24 cellular contexts compared by ENCODE assay signal in genomic region chr9:127806871-127807270, GRCh38. TPM values are rescaled to one million over a fixed set of nuclear protein-coding genes. Genes with fewer than 3 reads are reported as not detected.
DNase-seq lines count a peak whose midpoint lies in the region; ATAC-seq, FAIRE-seq and TF ChIP-seq lines count a peak whose summit lies in the region.
"Had no signal": no experiment of that assay in that cellular context is flagged by ENCODE, and none has a peak within 500 bp of the region (broad histone marks: within the 10 kb centered on the region; RNA-seq: fewer than 3 reads in every experiment).

No MANE protein-coding gene starts in this region.

- POLR2A ChIA-PET in activated CD8-positive, alpha-beta T cell treated with anti-CD3 and anti-CD28 coated beads, Interleukin-2, amount 10 ng/mL, durations not matched to agents 7 days and 5 days (lab: Charles Lee) = no interaction called here
- POLR2A ChIA-PET in activated CD8-positive, alpha-beta T cell treated with anti-CD3 and anti-CD28 coated beads for 36 hours (lab: Charles Lee) = interaction anchor here (0.7 to 1.3 kb wide), 4 partner anchors 10 to 109 kb away, joined by 3 read pairs; no protein-coding TSS in a partner anchor

- H2AFZ ChIP-seq in Loucy (ENCODE audit: low read length) = no peak overlapping the region

- TF ChIP-seq CTCF in activated CD8-positive, alpha-beta T cell treated with anti-CD3 and anti-CD28 coated beads for 36 hours (IDR thresholded peaks at IDR 0.05) = no peak
- TF ChIP-seq CTCF in Loucy (conservative IDR thresholded peaks at IDR 0.05; ENCODE audit: low read length) = no peak
- no peak for TF ChIP-seq CTCF in neural crest cell (conservative IDR thresholded peaks at IDR 0.05)
- TF ChIP-seq CTCF in brain microvascular endothelial cell (IDR thresholded peaks at IDR 0.05; ENCODE audit: low read depth, low read length, missing control alignments) = no peak

- ATAC-seq in activated CD8-positive, alpha-beta T cell treated with anti-CD3 and anti-CD28 coated beads, Interleukin-2, amount 10 ng/mL, durations not matched to agents 7 days and 5 days = no peak
- no peak for ATAC-seq in activated CD8-positive, alpha-beta T cell treated with anti-CD3 and anti-CD28 coated beads for 36 hours
- ATAC-seq in HG03342 (IDR thresholded peaks at IDR 0.05; ENCODE audit: unreplicated experiment) = no peak

- no peaks in the 10 kb centered on the region for H3K27me3 Mint-ChIP-seq in activated CD8-positive, alpha-beta T cell treated with anti-CD3 and anti-CD28 coated beads, Interleukin-2, amount 10 ng/mL, durations not matched to agents 7 days and 5 days (ENCODE audit: low read depth)
- H3K27me3 Mint-ChIP-seq in activated CD8-positive, alpha-beta T cell treated with anti-CD3 and anti-CD28 coated beads for 36 hours = no peaks in the 10 kb centered on the region
- no peaks in the 10 kb centered on the region for H3K27me3 Mint-ChIP-seq in neural crest cell (ENCODE audit: low read depth)
- H3K27me3 Mint-ChIP-seq: B cell; CD4-positive, alpha-beta T cell had no signal

- H3K4me1 Mint-ChIP-seq in activated CD8-positive, alpha-beta T cell treated with anti-CD3 and anti-CD28 coated beads, Interleukin-2, amount 10 ng/mL, durations not matched to agents 7 days and 5 days (ENCODE audit: low read depth) = peaks cover 33% of the 10 kb centered on the region
- peaks cover 19% of the 10 kb centered on the region for H3K4me1 Mint-ChIP-seq in activated CD8-positive, alpha-beta T cell treated with anti-CD3 and anti-CD28 coated beads for 36 hours (ENCODE audit: low read depth)
- peaks cover 11% of the 10 kb centered on the region for H3K4me1 Mint-ChIP-seq in neural crest cell

- CTCF ChIA-PET in activated CD8-positive, alpha-beta T cell treated with anti-CD3 and anti-CD28 coated beads, Interleukin-2, amount 10 ng/mL, durations not matched to agents 7 days and 5 days (lab: Charles Lee) = interaction anchor here (1.1 to 1.4 kb wide), 3 partner anchors 9 to 72 kb away, joined by 3 to 6 read pairs (median 6); partner anchors contain the start of gene TOR2A
- CTCF ChIA-PET in activated CD8-positive, alpha-beta T cell treated with anti-CD3 and anti-CD28 coated beads for 36 hours (lab: Charles Lee) = interaction anchor here (2.6 kb wide), 1 partner anchor 37 kb away, joined by 6 read pairs; no protein-coding TSS in a partner anchor

- no peaks in the 10 kb centered on the region for H3K9me3 ChIP-seq in BLaER1 treated with 17β-estradiol and CSF1 and Interleukin-3, amounts not matched to agents 10 nM and 100 nM (replicated peaks in 1 of 11)
- no peaks in the 10 kb centered on the region for H3K9me3 ChIP-seq in Loucy (ENCODE audit: insufficient read depth, low read depth, low read length)
- H3K9me3 ChIP-seq: Caco-2 had no signal

- H3K4me1 ChIP-seq in BLaER1 treated with 17β-estradiol and CSF1 and Interleukin-3, amounts not matched to agents 10 nM and 100 nM = peaks cover 80 to 89% (median 87%) of the 10 kb centered on the region in 10 experiments
- H3K4me1 ChIP-seq in Loucy (ENCODE audit: insufficient read depth, low read length, poor library complexity, severe bottlenecking) = peaks cover 22% of the 10 kb centered on the region

- H3K79me2 ChIP-seq in Loucy (ENCODE audit: insufficient read depth, low read length) = peaks cover 62% of the 10 kb centered on the region

- no peaks in the 10 kb centered on the region for H3K9me3 Mint-ChIP-seq in activated CD8-positive, alpha-beta T cell treated with anti-CD3 and anti-CD28 coated beads, Interleukin-2, amount 10 ng/mL, durations not matched to agents 7 days and 5 days (ENCODE audit: insufficient read depth)
- H3K9me3 Mint-ChIP-seq in activated CD8-positive, alpha-beta T cell treated with anti-CD3 and anti-CD28 coated beads for 36 hours = no peaks in the 10 kb centered on the region
- no peaks in the 10 kb centered on the region for H3K9me3 Mint-ChIP-seq in neural crest cell
- H3K9me3 Mint-ChIP-seq: CD4-positive, alpha-beta T cell had no signal

- FAIRE-seq in HTR-8/SVneo (lab: Jason Lieb, UNC) = no peak
- FAIRE-seq: A204.1, GM18507 had no signal

- H3K4me3 ChIP-seq in BLaER1 treated with 17β-estradiol and CSF1 and Interleukin-3, amounts not matched to agents 10 nM and 100 nM = peak overlapping the region in 8 of 10 experiments; percentile 10 to 42 (median 30); a peak in 11 of 20 replicates
- H3K4me3 ChIP-seq in Loucy (ENCODE audit: low read length, poor library complexity, severe bottlenecking) (no peak overlapping the region), brain microvascular endothelial cell (ENCODE audit: low read depth, low read length) (no peak overlapping the region)

- in situ Hi-C loops in brain microvascular endothelial cell (cut with HindIII; ENCODE audit: low pct_ligation_motif_present, low sequenced_read_pairs) = no loop called here

- no peaks in the 10 kb centered on the region for H3F3A ChIP-seq in Loucy (ENCODE audit: low read depth)

- no peak for DNase-seq in activated CD8-positive, alpha-beta T cell treated with anti-CD3 and anti-CD28 coated beads, Interleukin-2, amount 10 ng/mL, durations not matched to agents 7 days and 5 days
- DNase-seq in activated CD8-positive, alpha-beta T cell treated with anti-CD3 and anti-CD28 coated beads for 36 hours = no peak
- no peak for DNase-seq in neural crest cell (ENCODE audit: low read depth, low spot score)
- DNase-seq in brain microvascular endothelial cell = no peak
- no peak for DNase-seq in HTR-8/SVneo (ENCODE audit: insufficient read length, low spot score)
- DNase-seq: Caco-2; CD4-positive, alpha-beta T cell; DND-41; GOT3; HCEC 1CT; IMR-90; NCI-H1105; NCI-H2029 treated with DMSO at 0.1 percent for 48 hours; NCI-H226; NCI-H510A treated with DMSO at 0.1 percent for 48 hours; NCI-H748 treated with DMSO at 0.1 percent for 48 hours had no signal

- peak overlapping the region; percentile 88 to 99 (median 96) for H3K4me2 ChIP-seq in BLaER1 treated with 17β-estradiol and CSF1 and Interleukin-3, amounts not matched to agents 10 nM and 100 nM
- peak overlapping the region; percentile 96 for H3K4me2 ChIP-seq in Loucy (ENCODE audit: low read depth, low read length, poor library complexity, severe bottlenecking)
- H3K4me2 ChIP-seq: KMS-11 had no signal

- peaks cover 36% of the 10 kb centered on the region for H3K36me3 Mint-ChIP-seq in activated CD8-positive, alpha-beta T cell treated with anti-CD3 and anti-CD28 coated beads, Interleukin-2, amount 10 ng/mL, durations not matched to agents 7 days and 5 days (ENCODE audit: low read depth)
- peaks cover 42% of the 10 kb centered on the region for H3K36me3 Mint-ChIP-seq in activated CD8-positive, alpha-beta T cell treated with anti-CD3 and anti-CD28 coated beads for 36 hours (ENCODE audit: low read depth)
- peaks cover 5% of the 10 kb centered on the region for H3K36me3 Mint-ChIP-seq in neural crest cell (ENCODE audit: low read depth)

- peak overlapping the region in 8 of 11 experiments; percentile 16 to 97 (median 53); a peak in 14 of 22 replicates for H3K9ac ChIP-seq in BLaER1 treated with 17β-estradiol and CSF1 and Interleukin-3, amounts not matched to agents 10 nM and 100 nM
- H3K9ac ChIP-seq in Loucy (ENCODE audit: low read depth, low read length, poor library complexity, severe bottlenecking) = no peak overlapping the region
- H3K9ac ChIP-seq: KMS-11 had no signal

- no peak overlapping the region for H3K4me3 Mint-ChIP-seq in activated CD8-positive, alpha-beta T cell treated with anti-CD3 and anti-CD28 coated beads, Interleukin-2, amount 10 ng/mL, durations not matched to agents 7 days and 5 days
- no peak overlapping the region for H3K4me3 Mint-ChIP-seq in activated CD8-positive, alpha-beta T cell treated with anti-CD3 and anti-CD28 coated beads for 36 hours
- peak overlapping the region; percentile 54 for H3K4me3 Mint-ChIP-seq in neural crest cell
- H3K4me3 Mint-ChIP-seq: B cell; CD4-positive, alpha-beta T cell had no signal

- peaks cover 45 to 78% (median 74%) of the 10 kb centered on the region in 11 experiments for H3K36me3 ChIP-seq in BLaER1 treated with 17β-estradiol and CSF1 and Interleukin-3, amounts not matched to agents 10 nM and 100 nM
- H3K36me3 ChIP-seq in Loucy (ENCODE audit: insufficient read depth, low read length) (peaks cover 40% of the 10 kb centered on the region; the same call in 1 of the 2 replicates), brain microvascular endothelial cell (replicated peaks) (peaks cover 42% of the 10 kb centered on the region)

- H3K27ac ChIP-seq in BLaER1 treated with 17β-estradiol and CSF1 and Interleukin-3, amounts not matched to agents 10 nM and 100 nM = peak overlapping the region in 8 of 11 experiments; percentile 29 to 62 (median 52); a peak in 15 of 22 replicates
- H3K27ac ChIP-seq in brain microvascular endothelial cell = no peak overlapping the region
- H3K27ac ChIP-seq: KMS-11 had no signal

- H4K20me1 ChIP-seq in BLaER1 treated with 17β-estradiol and CSF1 and Interleukin-3, amounts not matched to agents 10 nM and 100 nM = peaks cover 19 to 84% (median 71%) of the 10 kb centered on the region in 11 experiments; a peak in 20 of 22 replicates
- H4K20me1 ChIP-seq in Loucy (ENCODE audit: insufficient read depth, low read length, poor library complexity, severe bottlenecking) = peaks cover 50% of the 10 kb centered on the region

- H3K9me2 ChIP-seq in Loucy (replicated peaks; ENCODE audit: low read depth, low read length) = no peaks in the 10 kb centered on the region

- no peaks in the 10 kb centered on the region for H3K27me3 ChIP-seq in BLaER1 treated with 17β-estradiol and CSF1 and Interleukin-3, amounts not matched to agents 10 nM and 100 nM
- no peaks in the 10 kb centered on the region for H3K27me3 ChIP-seq in Loucy (ENCODE audit: insufficient read depth, low read length, poor library complexity, severe bottlenecking)
- no peaks in the 10 kb centered on the region for H3K27me3 ChIP-seq in brain microvascular endothelial cell (replicated peaks)

- peak overlapping the region; percentile 71 for H3K27ac Mint-ChIP-seq in activated CD8-positive, alpha-beta T cell treated with anti-CD3 and anti-CD28 coated beads, Interleukin-2, amount 10 ng/mL, durations not matched to agents 7 days and 5 days
- no peak overlapping the region for H3K27ac Mint-ChIP-seq in activated CD8-positive, alpha-beta T cell treated with anti-CD3 and anti-CD28 coated beads for 36 hours
- H3K27ac Mint-ChIP-seq in neural crest cell (ENCODE audit: unreplicated experiment) = no peak overlapping the region
- H3K27ac Mint-ChIP-seq: B cell; CD4-positive, alpha-beta T cell had no signal

- intact Hi-C loops in activated CD8-positive, alpha-beta T cell treated with anti-CD3 and anti-CD28 coated beads for 36 hours (cut with micrococcal nuclease) = no loop called here

RNA-seq across cellular contexts. Expression of gene FPGS, which starts 4.2 kb away (rescaled TPM):
- 10 to 100 TPM; 91.5 to 98.3 TPM for total RNA-seq in activated CD8-positive, alpha-beta T cell treated with anti-CD3 and anti-CD28 coated beads, Interleukin-2, amount 10 ng/mL, durations not matched to agents 7 days and 5 days
- 10 to 100 TPM; 79.8 to 80.4 TPM for total RNA-seq in activated CD8-positive, alpha-beta T cell treated with anti-CD3 and anti-CD28 coated beads for 36 hours
- 64.6 and 69.9 TPM in 2 replicates for total RNA-seq in neural crest cell

RNA-seq across cellular contexts. Expression of gene CDK9, which starts 21.0 kb away (rescaled TPM):
- 100 to 1,000 TPM; 132 to 136 TPM for total RNA-seq in activated CD8-positive, alpha-beta T cell treated with anti-CD3 and anti-CD28 coated beads, Interleukin-2, amount 10 ng/mL, durations not matched to agents 7 days and 5 days
- 10 to 100 TPM; 86.2 to 91.6 TPM for total RNA-seq in activated CD8-positive, alpha-beta T cell treated with anti-CD3 and anti-CD28 coated beads for 36 hours
- 77.0 and 84.8 TPM in 2 replicates for total RNA-seq in neural crest cell

RNA-seq across cellular contexts. Expression of gene SH2D3C, which starts 28.4 kb away (rescaled TPM):
- total RNA-seq in activated CD8-positive, alpha-beta T cell treated with anti-CD3 and anti-CD28 coated beads, Interleukin-2, amount 10 ng/mL, durations not matched to agents 7 days and 5 days = 10 to 100 TPM; 75.6 to 77.5 TPM
- total RNA-seq in activated CD8-positive, alpha-beta T cell treated with anti-CD3 and anti-CD28 coated beads for 36 hours = 10 to 100 TPM; 29.9 to 30.3 TPM
- total RNA-seq in neural crest cell = 6.0 and 7.2 TPM in 2 replicates
- total RNA-seq: HT1080 had no signal

RNA-seq across cellular contexts. Expression of gene ENG, which starts 47.6 kb away (rescaled TPM):
- total RNA-seq in activated CD8-positive, alpha-beta T cell treated with anti-CD3 and anti-CD28 coated beads, Interleukin-2, amount 10 ng/mL, durations not matched to agents 7 days and 5 days = 10 to 100 TPM; 22.9 to 24.3 TPM
- 10 to 100 TPM; 14.2 to 15.0 TPM for total RNA-seq in activated CD8-positive, alpha-beta T cell treated with anti-CD3 and anti-CD28 coated beads for 36 hours
- total RNA-seq in neural crest cell = 2.6 and 3.3 TPM in 2 replicates

Comparison
In these comparisons a context has a peak if more than half of its experiments do, and no peak if none do; other contexts are left out.
1. H3K4me3 ChIP-seq: peak in BLaER1 treated with 17β-estradiol and CSF1 and Interleukin-3, amounts not matched to agents 10 nM and 100 nM (8 of 10); none in Loucy (single experiment) and brain microvascular endothelial cell (single experiment).